1 cellular context compared by ENCODE assay signal in the genomic region with DNA sequence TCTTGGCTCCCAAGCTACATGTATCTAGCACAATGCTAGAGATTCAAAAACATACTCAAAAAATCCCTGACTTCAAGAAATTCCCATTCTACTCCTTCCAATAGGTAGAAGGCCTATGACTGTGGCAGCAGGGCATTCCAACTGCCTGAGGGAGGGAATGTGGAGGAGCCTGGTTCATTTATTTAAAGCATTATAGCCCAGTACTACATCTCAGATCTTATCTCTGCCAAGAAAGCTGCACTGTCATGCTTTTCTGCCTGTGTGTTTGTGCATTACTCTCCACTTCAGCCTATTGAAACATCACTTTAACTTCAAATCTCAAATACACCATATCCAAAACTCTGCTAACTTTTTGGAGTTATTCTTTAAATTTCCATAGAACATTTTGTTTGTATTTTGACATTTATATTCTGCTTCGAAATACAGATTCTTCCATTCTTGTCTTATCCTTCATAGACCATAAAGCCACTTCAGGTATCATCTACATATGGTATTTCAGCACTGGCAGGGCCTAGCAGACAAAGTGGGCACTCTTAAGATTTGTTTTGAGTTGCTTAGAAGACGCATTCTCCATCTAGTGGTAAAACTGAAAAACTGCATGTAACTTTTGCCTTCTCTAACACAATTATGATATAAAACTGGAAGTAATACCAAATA.
TF ChIP-seq lines count a peak whose summit lies in the region.

No MANE protein-coding gene starts in this region.

TF ChIP-seq in K562, 482 proteins besides CTCF, POLR2A, EP300 and RAD21 (continued from another document):
- TF ChIP-seq, protein P1, sequence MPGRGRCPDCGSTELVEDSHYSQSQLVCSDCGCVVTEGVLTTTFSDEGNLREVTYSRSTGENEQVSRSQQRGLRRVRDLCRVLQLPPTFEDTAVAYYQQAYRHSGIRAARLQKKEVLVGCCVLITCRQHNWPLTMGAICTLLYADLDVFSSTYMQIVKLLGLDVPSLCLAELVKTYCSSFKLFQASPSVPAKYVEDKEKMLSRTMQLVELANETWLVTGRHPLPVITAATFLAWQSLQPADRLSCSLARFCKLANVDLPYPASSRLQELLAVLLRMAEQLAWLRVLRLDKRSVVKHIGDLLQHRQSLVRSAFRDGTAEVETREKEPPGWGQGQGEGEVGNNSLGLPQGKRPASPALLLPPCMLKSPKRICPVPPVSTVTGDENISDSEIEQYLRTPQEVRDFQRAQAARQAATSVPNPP (IDR thresholded peaks at IDR 0.05; ENCODE audit: borderline replicate concordance, insufficient read depth, insufficient read length), result no peak
- no peak for TF ChIP-seq FOXA1 (IDR thresholded peaks at IDR 0.05; ENCODE audit: borderline replicate concordance)
- TF ChIP-seq C11orf30 (IDR thresholded peaks at IDR 0.05; ENCODE audit: low read depth), result peak; percentile 72; the same call in 1 of the 2 replicates
- TF ChIP-seq NR4A1 (CRISPR knock-in tag; IDR thresholded peaks at IDR 0.05), result no peak
- TF ChIP-seq NR4A1 (tag; IDR thresholded peaks at IDR 0.05), result 0 out of 2 replicates have a peak, but pooled peaks have one; percentile 23
- 0 out of 2 replicates have a peak, but pooled peaks have one; percentile 15 for TF ChIP-seq SMC3 (conservative IDR thresholded peaks at IDR 0.05; ENCODE audit: insufficient read depth, low read depth, low read length)
- TF ChIP-seq ARHGAP35 (IDR thresholded peaks at IDR 0.05; ENCODE audit: partially characterized antibody), result no peak
- TF ChIP-seq NFIC (IDR thresholded peaks at IDR 0.05), result no peak
- TF ChIP-seq SMARCA4 (IDR thresholded peaks at IDR 0.05), result peak; percentile 27; the same call in 1 of the 2 replicates
- 0 out of 2 replicates have a peak, but pooled peaks have one; percentile 25 for TF ChIP-seq ZNF197 (CRISPR knock-in tag; IDR thresholded peaks at IDR 0.05; ENCODE audit: low read depth)
- no peak for TF ChIP-seq ILF3 (IDR thresholded peaks at IDR 0.05; ENCODE audit: borderline replicate concordance)
- peak; percentile 19 for TF ChIP-seq FOXJ2 (tag; IDR thresholded peaks at IDR 0.05)
- TF ChIP-seq MAFF (IDR thresholded peaks at IDR 0.05; ENCODE audit: low read length), result peak; percentile 29; the same call in 1 of the 2 replicates
- TF ChIP-seq, protein P2, sequence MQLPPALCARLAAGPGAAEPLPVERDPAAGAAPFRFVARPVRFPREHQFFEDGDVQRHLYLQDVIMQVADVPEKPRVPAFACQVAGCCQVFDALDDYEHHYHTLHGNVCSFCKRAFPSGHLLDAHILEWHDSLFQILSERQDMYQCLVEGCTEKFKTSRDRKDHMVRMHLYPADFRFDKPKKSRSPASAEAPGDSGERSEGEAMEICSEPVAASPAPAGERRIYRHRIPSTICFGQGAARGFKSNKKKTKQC (CRISPR knock-in tag; IDR thresholded peaks at IDR 0.05), result no peak
- TF ChIP-seq JUND (IDR thresholded peaks at IDR 0.05; ENCODE audit: borderline replicate concordance, low read depth, low read length), result no peak
- TF ChIP-seq JUND (tag; IDR thresholded peaks at IDR 0.05; ENCODE audit: borderline replicate concordance, low read depth, low read length), result 0 out of 3 replicates have a peak, but pooled peaks have one; percentile 18
- no peak for TF ChIP-seq HIVEP1 (CRISPR knock-in tag; IDR thresholded peaks at IDR 0.05)
- no peak for TF ChIP-seq KDM5B (IDR thresholded peaks at IDR 0.05; ENCODE audit: insufficient replicate concordance, low read depth, low read length)
- no peak for TF ChIP-seq CEBPG (CRISPR knock-in tag; IDR thresholded peaks at IDR 0.05)
- no peak for TF ChIP-seq CEBPG (tag; conservative IDR thresholded peaks at IDR 0.05 in 1 of 2, IDR thresholded peaks at IDR 0.05 in 1 of 2)
- peak; percentile 77; the same call in 1 of the 2 replicates for TF ChIP-seq BACH1 (tag; IDR thresholded peaks at IDR 0.05)
- 0 out of 2 replicates have a peak, but pooled peaks have one; percentile 16 for TF ChIP-seq FOSL1 (tag; conservative IDR thresholded peaks at IDR 0.05)
- TF ChIP-seq ZEB2 (IDR thresholded peaks at IDR 0.05), result no peak
- TF ChIP-seq, protein P3, sequence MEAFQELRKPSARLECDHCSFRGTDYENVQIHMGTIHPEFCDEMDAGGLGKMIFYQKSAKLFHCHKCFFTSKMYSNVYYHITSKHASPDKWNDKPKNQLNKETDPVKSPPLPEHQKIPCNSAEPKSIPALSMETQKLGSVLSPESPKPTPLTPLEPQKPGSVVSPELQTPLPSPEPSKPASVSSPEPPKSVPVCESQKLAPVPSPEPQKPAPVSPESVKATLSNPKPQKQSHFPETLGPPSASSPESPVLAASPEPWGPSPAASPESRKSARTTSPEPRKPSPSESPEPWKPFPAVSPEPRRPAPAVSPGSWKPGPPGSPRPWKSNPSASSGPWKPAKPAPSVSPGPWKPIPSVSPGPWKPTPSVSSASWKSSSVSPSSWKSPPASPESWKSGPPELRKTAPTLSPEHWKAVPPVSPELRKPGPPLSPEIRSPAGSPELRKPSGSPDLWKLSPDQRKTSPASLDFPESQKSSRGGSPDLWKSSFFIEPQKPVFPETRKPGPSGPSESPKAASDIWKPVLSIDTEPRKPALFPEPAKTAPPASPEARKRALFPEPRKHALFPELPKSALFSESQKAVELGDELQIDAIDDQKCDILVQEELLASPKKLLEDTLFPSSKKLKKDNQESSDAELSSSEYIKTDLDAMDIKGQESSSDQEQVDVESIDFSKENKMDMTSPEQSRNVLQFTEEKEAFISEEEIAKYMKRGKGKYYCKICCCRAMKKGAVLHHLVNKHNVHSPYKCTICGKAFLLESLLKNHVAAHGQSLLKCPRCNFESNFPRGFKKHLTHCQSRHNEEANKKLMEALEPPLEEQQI (IDR thresholded peaks at IDR 0.05), result no peak
- no peak for TF ChIP-seq SPI1 (IDR thresholded peaks at IDR 0.05; ENCODE audit: borderline replicate concordance, low read depth, low read length)
- TF ChIP-seq TBL1XR1 (IDR thresholded peaks at IDR 0.05; ENCODE audit: low read length in 2 of 2), result no peak
TF ChIP-seq in K562: peak in this region for 19.
